In the genomic region with DNA sequence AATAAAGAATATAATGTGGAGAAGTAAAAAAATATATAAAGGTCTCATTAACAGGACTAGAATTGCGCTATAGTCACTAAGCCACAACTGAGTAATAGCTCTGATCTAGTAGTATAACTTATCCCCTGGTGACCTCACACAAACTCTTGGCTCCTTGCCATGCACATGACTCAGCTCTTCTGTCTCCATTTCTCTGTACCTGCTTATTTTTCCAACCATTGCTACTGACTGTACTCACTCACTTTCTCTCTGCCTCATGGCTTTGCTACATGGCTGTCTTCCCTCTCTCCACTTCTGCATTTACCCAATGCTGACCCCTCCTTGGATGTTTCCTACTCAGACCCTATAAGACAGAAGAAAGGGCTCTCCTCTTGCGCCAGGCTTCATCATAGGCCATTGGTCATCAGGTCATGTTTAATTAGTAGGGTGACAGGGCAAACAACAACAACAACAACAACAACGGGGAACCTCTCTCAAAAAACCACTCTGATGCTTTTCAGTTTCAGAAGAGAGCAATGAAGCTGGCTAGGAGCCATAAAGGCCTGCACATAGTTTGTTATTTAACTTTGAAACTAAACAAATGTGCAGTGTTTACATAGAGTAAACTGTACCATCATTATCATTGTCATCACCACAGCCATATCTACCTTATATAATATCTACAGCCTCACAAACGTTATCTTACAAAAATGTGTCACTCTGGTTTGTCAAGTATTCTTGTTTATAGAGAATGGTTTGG, we compare ENCODE assay signal across 9 cellular contexts. TPM values are rescaled to one million over a fixed set of nuclear protein-coding genes. Genes with fewer than 3 reads are reported as not detected.
DNase-seq lines count a peak whose midpoint lies in the region; ATAC-seq lines count a peak whose summit lies in the region.
"Had no signal": no experiment of that assay in that cellular context is flagged by ENCODE, and none has a peak within 500 bp of the region (broad histone marks: within the 10 kb centered on the region; RNA-seq: fewer than 3 reads in every experiment).

No MANE protein-coding gene starts in this region.

- ATAC-seq in left lobe of liver (peak; percentile 52), GM19452 (IDR thresholded peaks at IDR 0.05; ENCODE audit: unreplicated experiment) (no peak)

- DNase-seq in NCI-H2227 (lab: John Stamatoyannopoulos, UW; ENCODE audit: unreplicated experiment), result peak; percentile 0
- no peak for DNase-seq in NCI-H2227 treated with DMSO at 0.1 percent for 48 hours (lab: John Stamatoyannopoulos, UW)
- DNase-seq in NCI-H345 (lab: John Stamatoyannopoulos, UW), result peak; percentile 69
- DNase-seq in activated T-helper 1 cell treated with anti-CD3 and anti-CD28 coated beads, Interleukin-2, amount 50 U/mL, for 16 hours (ENCODE audit: low read depth in 1 of 2, low spot score in 1 of 2), result peak; percentile 4 to 44
- no peak for DNase-seq in left lobe of liver (ENCODE audit: low spot score)
- peak; percentile 30 to 72 for DNase-seq in stimulated activated CD8-positive, alpha-beta memory T cell treated with anti-CD3 and anti-CD28 coated beads, Interleukin-7, amount 100 ng/mL, for 48 hours (ENCODE audit: extremely low read depth in 1 of 2, low read depth in 1 of 2)
- no peak for DNase-seq in pons (ENCODE audit: low spot score)
- DNase-seq: activated B cell treated with CpG ODN at 0.5 μM for 24 hours had no signal

RNA-seq across cellular contexts. Expression of gene KRAS, which starts 25.6 kb away (rescaled TPM):
- total RNA-seq in left lobe of liver, result 10.2 TPM

Comparison
In these comparisons a context has a peak if more than half of its experiments do, and no peak if none do; other contexts are left out.
1. DNase-seq: peak in NCI-H2227 (single experiment), NCI-H345 (single experiment), activated T-helper 1 cell treated with anti-CD3 and anti-CD28 coated beads, Interleukin-2, amount 50 U/mL, for 16 hours (2 of 2) and stimulated activated CD8-positive, alpha-beta memory T cell treated with anti-CD3 and anti-CD28 coated beads, Interleukin-7, amount 100 ng/mL, for 48 hours (2 of 2); none in NCI-H2227 treated with DMSO at 0.1 percent for 48 hours (single experiment), left lobe of liver (single experiment) and pons (single experiment).